In genomic region chr17:54835015-54835414, GRCh38 we compare ENCODE assay signal across 11 cellular contexts.
"Had no signal": no experiment of that assay in that cellular context is flagged by ENCODE, and none has a peak within 500 bp of the region (broad histone marks: within the 10 kb centered on the region; RNA-seq: fewer than 3 reads in every experiment).

No MANE protein-coding gene starts in this region.

- H3K4me3 ChIP-seq: GM23248, GM23338, HAP-1 had no signal

- FAIRE-seq: H1, H54 had no signal

- ATAC-seq: GM23338, HCT116 had no signal

- DNase-seq: GM23248, GOT3, H7, H9, HCEC 1CT, HFFc6 had no signal

- H3K9ac ChIP-seq: GM23248 had no signal

- H2AFZ ChIP-seq: GM23248 had no signal

- H3K36me3 ChIP-seq: HAP-1 had no signal

- H3K27ac ChIP-seq: GM23248 had no signal

- H3K4me2 ChIP-seq: GM23338 had no signal

- H3K4me1 ChIP-seq: HAP-1 had no signal

- H3K9me3 ChIP-seq: HAP-1 had no signal
